8 cellular contexts compared by ENCODE assay signal in genomic region chr6:107318100-107318736, GRCh38.
DNase-seq lines count a peak whose midpoint lies in the region; ATAC-seq, FAIRE-seq and TF ChIP-seq lines count a peak whose summit lies in the region.

No MANE protein-coding gene starts in this region.

- no peak overlapping the region for H3K27ac ChIP-seq in kidney (ENCODE audit: low read depth in 2 of 2, low read length in 2 of 2)

- ATAC-seq in GM21515 (IDR thresholded peaks at IDR 0.05; ENCODE audit: unreplicated experiment), result peak; percentile 86
- no peak for ATAC-seq in GM18520 (IDR thresholded peaks at IDR 0.05; ENCODE audit: unreplicated experiment)

- peak; percentile 47 for TF ChIP-seq CTCF in kidney (IDR thresholded peaks at IDR 0.05; ENCODE audit: borderline replicate concordance, extremely low read depth, insufficient read depth)

- no peak overlapping the region for H3K9ac ChIP-seq in kidney (ENCODE audit: low read length in 2 of 2)

- in situ Hi-C loops in T47D (cut with HindIII; ENCODE audit: low pct_unique_long_range_greater_than_20kb, low sequenced_read_pairs), result no loop called here

- intact Hi-C loops in kidney (cut with DNase I), result no loop called here

- H3K4me3 ChIP-seq in kidney (ENCODE audit: low read length in 2 of 2), result no peak overlapping the region

- DNase-seq in GF-D8 (lab: John Stamatoyannopoulos, UW) (peak; percentile 54), KG1 (lab: John Stamatoyannopoulos, UW) (peak; percentile 6), RPMI7951 (ENCODE audit: low read depth) (peak; percentile 50), T47D (ENCODE audit: low read depth in 1 of 2, low spot score in 1 of 2) (peak; percentile 46 to 60), kidney (no peak)
- DNase-seq in stimulated activated CD8-positive, alpha-beta memory T cell treated with anti-CD3 and anti-CD28 coated beads, Interleukin-4, amount 100 ng/mL, for 48 hours, result peak; percentile 59

- FAIRE-seq in kidney (lab: Jason Lieb, UNC), result peak; percentile 25

- H3K4me1 ChIP-seq in kidney (ENCODE audit: control insufficient read depth in 1 of 2, insufficient read depth in 1 of 2, low read depth in 1 of 2, low read length in 2 of 2), result no peaks in the 10 kb centered on the region

- H3K9me3 ChIP-seq in kidney (ENCODE audit: control insufficient read depth in 1 of 2, low read length in 2 of 2), result no peaks in the 10 kb centered on the region

- H3K36me3 ChIP-seq in kidney (ENCODE audit: control insufficient read depth in 1 of 2, insufficient read depth in 2 of 2, low read length in 2 of 2), result no peaks in the 10 kb centered on the region
